27 cellular contexts compared by ENCODE assay signal in genomic region chr10:107733328-107733727, GRCh38.
DNase-seq lines count a peak whose midpoint lies in the region; FAIRE-seq and TF ChIP-seq lines count a peak whose summit lies in the region.
"Had no signal": no experiment of that assay in that cellular context is flagged by ENCODE, and none has a peak within 500 bp of the region (broad histone marks: within the 10 kb centered on the region; RNA-seq: fewer than 3 reads in every experiment).

No MANE protein-coding gene starts in this region.

- H3K9me3 ChIP-seq in smooth muscle cell (replicated peaks; ENCODE audit: low read depth), result no peaks in the 10 kb centered on the region

- no peaks in the 10 kb centered on the region for H4K20me1 ChIP-seq in smooth muscle cell (ENCODE audit: low read depth)

- TF ChIP-seq CTCF in bronchial epithelial cell (IDR thresholded peaks at IDR 0.05; ENCODE audit: insufficient read depth, low read length, severe bottlenecking) (no peak), smooth muscle cell (IDR thresholded peaks at IDR 0.05; ENCODE audit: borderline replicate concordance, insufficient read depth, poor library complexity, severe bottlenecking) (no peak), GM10266 (IDR thresholded peaks at IDR 0.05; ENCODE audit: control insufficient read depth, insufficient read depth, low read depth, missing control alignments) (no peak)

- no peak for FAIRE-seq in bronchial epithelial cell (lab: Jason Lieb, UNC)
- FAIRE-seq: D721Med, GM12878 had no signal

- no peak overlapping the region for H2AFZ ChIP-seq in smooth muscle cell (ENCODE audit: low read depth)

- no peaks in the 10 kb centered on the region for H3K79me2 ChIP-seq in smooth muscle cell (ENCODE audit: low read depth)

- H3K27me3 ChIP-seq in bronchial epithelial cell (ENCODE audit: control insufficient read depth, insufficient read depth, low read length) (no peaks in the 10 kb centered on the region), smooth muscle cell (ENCODE audit: low read depth) (no peaks in the 10 kb centered on the region)
- H3K27me3 ChIP-seq: esophagus muscularis mucosa, SJCRH30, transverse colon had no signal

- no peaks in the 10 kb centered on the region for H3F3A ChIP-seq in smooth muscle cell (ENCODE audit: low read depth)

- H3K4me3 ChIP-seq in bronchial epithelial cell (ENCODE audit: low read depth, low read length) (no peak overlapping the region), smooth muscle cell (no peak overlapping the region)
- H3K4me3 ChIP-seq: esophagus muscularis mucosa, GM12878, SJCRH30, transverse colon had no signal

- no peaks in the 10 kb centered on the region for H3K36me3 ChIP-seq in bronchial epithelial cell (ENCODE audit: control insufficient read depth, insufficient read depth, low read length)
- no peaks in the 10 kb centered on the region for H3K36me3 ChIP-seq in smooth muscle cell (ENCODE audit: low read depth)
- H3K36me3 ChIP-seq: esophagus muscularis mucosa, SJCRH30, transverse colon had no signal

- 38% methylated on average over 1 of the region's 1 CpG for WGBS in smooth muscle cell (ENCODE audit: low lambda C conversion rate)

- H3K4me2 ChIP-seq in smooth muscle cell, result no peak overlapping the region

- DNase-seq in ELR (ENCODE audit: low read depth), result peak; percentile 85
- peak; percentile 13 for DNase-seq in M059J (ENCODE audit: low read depth)
- DNase-seq in bronchial epithelial cell (ENCODE audit: low read depth), result peak; percentile 67
- DNase-seq in smooth muscle cell (lab: John Stamatoyannopoulos, UW; ENCODE audit: unreplicated experiment), result no peak
- no peak for DNase-seq in T1000 (lab: John Stamatoyannopoulos, UW)
- no peak for DNase-seq in putamen (ENCODE audit: low spot score)
- no peak for DNase-seq in GM10266 (ENCODE audit: extremely low spot score)
- DNase-seq: activated CD4-positive, CD25-positive, alpha-beta regulatory T cell; activated naive CD4-positive, alpha-beta T cell; activated naive CD8-positive, alpha-beta T cell treated with anti-CD3 and anti-CD28 coated beads, Interleukin-2, amount 50 U/mL, for 24 hours; activated T-cell treated with anti-CD3 and anti-CD28 coated beads, Interleukin-2, amount 50 U/mL, for 48 hours; cerebellar nuclear complex; dermis blood vessel endothelial cell; hippocampal formation; left cardiac atrium; NCI-H1105; NCI-H187 treated with DMSO at 0.1 percent for 48 hours; NCI-H2171; NCI-H510A; SJCRH30; stimulated activated CD4-positive, alpha-beta T cell treated with anti-CD3 and anti-CD28 coated beads, Interleukin-15, amount 100 ng/mL, for 24 hours; stimulated activated CD4-positive, alpha-beta T cell treated with anti-CD3 and anti-CD28 coated beads, Interleukin-4, amount 100 ng/mL, for 4 hours; T-helper 1 cell; transverse colon had no signal

- no peak overlapping the region for H3K9ac ChIP-seq in smooth muscle cell (ENCODE audit: low read depth)

- H3K4me1 ChIP-seq in smooth muscle cell (ENCODE audit: low read depth), result no peaks in the 10 kb centered on the region
- H3K4me1 ChIP-seq: esophagus muscularis mucosa, SJCRH30 had no signal

- peak overlapping the region; percentile 10 for H3K27ac ChIP-seq in smooth muscle cell (ENCODE audit: low read depth)
- H3K27ac ChIP-seq: esophagus muscularis mucosa, SJCRH30, transverse colon had no signal

Comparison
In these comparisons a context has a peak if more than half of its experiments do, and no peak if none do; other contexts are left out.
1. DNase-seq: peak in ELR (single experiment), M059J (single experiment) and bronchial epithelial cell (single experiment); none in smooth muscle cell (single experiment), T1000 (single experiment), putamen (single experiment) and GM10266 (single experiment).